Comparison of ENCODE assay signal across 9 cellular contexts in genomic region chr10:1048349-1048731, GRCh38. TPM values are rescaled to one million over a fixed set of nuclear protein-coding genes. Genes with fewer than 3 reads are reported as not detected.
DNase-seq lines count a peak whose midpoint lies in the region; ATAC-seq and FAIRE-seq lines count a peak whose summit lies in the region.
"Had no signal": no experiment of that assay in that cellular context is flagged by ENCODE, and none has a peak within 500 bp of the region (broad histone marks: within the 10 kb centered on the region; RNA-seq: fewer than 3 reads in every experiment).

No MANE protein-coding gene starts in this region.

- H3K27me3 ChIP-seq in SJSA1 (replicated peaks) (no peaks in the 10 kb centered on the region), endocrine pancreas (ENCODE audit: control insufficient read depth, insufficient read depth, low read length) (no peaks in the 10 kb centered on the region), muscle layer of colon (ENCODE audit: control insufficient read depth in 1 of 2, insufficient read depth in 2 of 2, low read length in 2 of 2) (no peaks in the 10 kb centered on the region)

- peak; percentile 11 for ATAC-seq in GM21390 (IDR thresholded peaks at IDR 0.05; ENCODE audit: unreplicated experiment)
- ATAC-seq in GM18868 (IDR thresholded peaks at IDR 0.05; ENCODE audit: unreplicated experiment), result no peak

- H3K9me3 ChIP-seq in SJSA1 (replicated peaks) (no peaks in the 10 kb centered on the region), endocrine pancreas (ENCODE audit: control insufficient read depth, low read length) (no peaks in the 10 kb centered on the region), muscle layer of colon (ENCODE audit: low read length) (no peaks in the 10 kb centered on the region)

- peak overlapping the region; percentile 69 for H3K4me3 ChIP-seq in SJSA1
- peak overlapping the region; percentile 93 for H3K4me3 ChIP-seq in endocrine pancreas (ENCODE audit: control insufficient read depth, insufficient read depth, low read length)
- H3K4me3 ChIP-seq in muscle layer of colon (ENCODE audit: low read depth in 1 of 2, low read length in 2 of 2), result peak overlapping the region; percentile 54 to 88

- peak; percentile 21 for DNase-seq in A172 (ENCODE audit: low spot score)
- DNase-seq in SJSA1 (ENCODE audit: low read depth in 1 of 2, low spot score in 2 of 2), result no peak
- no peak for DNase-seq in COR-L47 (lab: John Stamatoyannopoulos, UW)
- DNase-seq in GM19239 (ENCODE audit: insufficient read length, low spot score), result no peak

- H3K36me3 ChIP-seq in SJSA1, result peaks cover 46% of the 10 kb centered on the region
- peaks cover 2% of the 10 kb centered on the region for H3K36me3 ChIP-seq in endocrine pancreas (ENCODE audit: control insufficient read depth, insufficient read depth, low read length)
- H3K36me3 ChIP-seq in muscle layer of colon (ENCODE audit: insufficient read depth, low read length), result peaks cover 6% of the 10 kb centered on the region

- no peaks in the 10 kb centered on the region for H3K4me1 ChIP-seq in SJSA1 (replicated peaks)
- no peaks in the 10 kb centered on the region for H3K4me1 ChIP-seq in endocrine pancreas (ENCODE audit: control insufficient read depth, insufficient read depth, low read length)
- H3K4me1 ChIP-seq in muscle layer of colon (ENCODE audit: insufficient read depth, low read length), result peaks cover 19% of the 10 kb centered on the region

- H3K27ac ChIP-seq in SJSA1 (peak overlapping the region; percentile 97), muscle layer of colon (ENCODE audit: low read depth, low read length) (peak overlapping the region; percentile 92)

- peak overlapping the region; percentile 92 for H3K9ac ChIP-seq in endocrine pancreas (ENCODE audit: control insufficient read depth, insufficient read depth, low read length)
- peak overlapping the region; percentile 5 for H3K9ac ChIP-seq in muscle layer of colon (ENCODE audit: low read length)

- FAIRE-seq in GM19239 (lab: Jason Lieb, UNC), result no peak

RNA-seq across cellular contexts. Expression of gene IDI1, which starts 0.6 kb away (rescaled TPM):
- 104 and 119 TPM in 2 replicates for total RNA-seq in A172 (2014; rRNA removed; shearing (Covaris generic))
- total RNA-seq in SJSA1 (2014; rRNA removed; shearing (Covaris generic)), result 61.7 and 88.4 TPM in 2 replicates

RNA-seq across cellular contexts. Expression of gene WDR37, which starts 7.8 kb away (rescaled TPM):
- 8.8 and 10.1 TPM in 2 replicates for total RNA-seq in A172 (2014; rRNA removed; shearing (Covaris generic))
- 6.2 and 8.1 TPM in 2 replicates for total RNA-seq in SJSA1 (2014; rRNA removed; shearing (Covaris generic))

RNA-seq across cellular contexts. Expression of gene IDI2, which starts 22.7 kb away (rescaled TPM):
- not detected in 2 replicates for total RNA-seq in A172 (2014; rRNA removed; shearing (Covaris generic))
- total RNA-seq in SJSA1 (2014; rRNA removed; shearing (Covaris generic)), result not detected in 2 replicates
- total RNA-seq: lung microvascular endothelial cell had no signal
